Comparison of ENCODE assay signal across 33 cellular contexts in the genomic region with DNA sequence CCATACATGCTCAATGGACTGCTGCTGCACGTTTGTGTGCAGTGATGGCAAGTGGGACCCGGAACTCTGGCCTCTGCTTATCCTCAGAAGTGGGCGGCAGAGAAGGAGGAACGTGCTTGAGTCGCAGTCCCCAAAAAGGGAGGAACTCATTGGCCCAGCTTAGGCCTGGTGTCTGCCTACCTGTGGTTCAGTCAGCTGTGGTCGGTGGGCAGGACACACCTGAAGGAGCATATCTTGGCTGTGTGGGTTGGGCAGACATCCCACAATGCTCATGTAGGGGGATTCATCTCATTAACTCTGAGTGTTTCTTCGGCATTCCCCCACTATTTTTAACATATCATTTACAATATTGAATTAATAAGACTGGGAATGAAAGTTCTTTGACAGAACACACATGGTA.
"Had no signal": no experiment of that assay in that cellular context is flagged by ENCODE, and none has a peak within 500 bp of the region (broad histone marks: within the 10 kb centered on the region; RNA-seq: fewer than 3 reads in every experiment).

No MANE protein-coding gene starts in this region.

- H3K4me1 Mint-ChIP-seq: neural crest cell had no signal

- H3K4me3 ChIP-seq: breast epithelium, esophagus squamous epithelium, heart right ventricle, left lung, lung, pancreas, prostate gland, suprapubic skin, tibial artery, upper lobe of right lung had no signal

- H3K27ac Mint-ChIP-seq: activated naive CD4-positive, alpha-beta T cell treated with anti-CD3 and anti-CD28 coated beads, Interleukin-2, amount 50 U/mL, for 24 hours; activated naive CD8-positive, alpha-beta T cell treated with anti-CD3 and anti-CD28 coated beads, Interleukin-2, amount 50 U/mL, for 24 hours; activated T-helper 2 cell treated with anti-CD3 and anti-CD28 coated beads, Interferon-gamma antibody, Interleukin-2, Interleukin-4, amounts not matched to agents 10 μg/mL and 5 μg/mL and 100 μg/mL, durations not matched to agents 14 hours and 24 hours and 36 hours; dendritic cell treated with granulocyte-macrophage colony-stimulating factor and Interleukin-4, amounts not matched to agents 40 ng/mL and 50 ng/mL, for 4 days; naive thymus-derived CD8-positive, alpha-beta T cell; T-helper 17 cell had no signal

- H3K36me3 ChIP-seq: breast epithelium, esophagus squamous epithelium, heart right ventricle, left lung, pancreas, prostate gland, suprapubic skin, tibial artery, upper lobe of right lung, WERI-Rb-1 had no signal

- H3K27me3 ChIP-seq: breast epithelium, left lung, pancreas, suprapubic skin, tibial artery, upper lobe of right lung had no signal

- H3K4me3 Mint-ChIP-seq: activated naive CD4-positive, alpha-beta T cell treated with anti-CD3 and anti-CD28 coated beads, Interleukin-2, amount 50 U/mL, for 24 hours; activated naive CD8-positive, alpha-beta T cell treated with anti-CD3 and anti-CD28 coated beads, Interleukin-2, amount 50 U/mL, for 24 hours; dendritic cell treated with granulocyte-macrophage colony-stimulating factor and Interleukin-4, amounts not matched to agents 40 ng/mL and 50 ng/mL, for 4 days; naive thymus-derived CD8-positive, alpha-beta T cell; neural crest cell; T-helper 17 cell had no signal

- H3K27ac ChIP-seq: breast epithelium, epithelial cell of prostate, esophagus squamous epithelium, heart right ventricle, left lung, pancreas, prostate gland, suprapubic skin, upper lobe of right lung, WERI-Rb-1 had no signal

- H3K4me1 ChIP-seq: breast epithelium, left lung, pancreas, prostate gland had no signal

- DNase-seq: activated CD4-positive, alpha-beta T cell treated with anti-CD3 and anti-CD28 coated beads for 48 hours; activated CD4-positive, alpha-beta T cell treated with anti-CD3 and anti-CD28 coated beads, Interleukin-2, amount 50 U/mL, for 48 hours; activated naive CD8-positive, alpha-beta T cell treated with anti-CD3 and anti-CD28 coated beads, Interleukin-2, amount 50 U/mL, for 24 hours; activated T-cell treated with anti-CD3 and anti-CD28 coated beads, Interleukin-2, amount 50 U/mL, for 48 hours; central memory CD4-positive, alpha-beta T cell; effector CD4-positive, alpha-beta T cell; esophagus squamous epithelium; foreskin melanocyte; heart right ventricle; kidney glomerular epithelial cell; left lung; naive thymus-derived CD8-positive, alpha-beta T cell; nucleus accumbens; pancreas; stimulated activated CD4-positive, alpha-beta T cell treated with anti-CD3 and anti-CD28 coated beads, Interleukin-15, amount 100 ng/mL, for 24 hours; stimulated activated CD4-positive, alpha-beta T cell treated with anti-CD3 and anti-CD28 coated beads, Interleukin-2, amount 100 ng/mL, for 24 hours; stimulated activated naive CD4-positive, alpha-beta T cell; T-helper 17 cell; T1000; tibial artery; upper lobe of right lung; WERI-Rb-1 had no signal

- H3K9me3 Mint-ChIP-seq: activated naive CD4-positive, alpha-beta T cell treated with anti-CD3 and anti-CD28 coated beads, Interleukin-2, amount 50 U/mL, for 24 hours; activated T-helper 2 cell treated with anti-CD3 and anti-CD28 coated beads, Interferon-gamma antibody, Interleukin-2, Interleukin-4, amounts not matched to agents 10 μg/mL and 5 μg/mL and 100 μg/mL, durations not matched to agents 14 hours and 24 hours and 36 hours; naive thymus-derived CD8-positive, alpha-beta T cell; neural crest cell had no signal

- H3K36me3 Mint-ChIP-seq: activated naive CD4-positive, alpha-beta T cell treated with anti-CD3 and anti-CD28 coated beads, Interleukin-2, amount 50 U/mL, for 24 hours; naive thymus-derived CD8-positive, alpha-beta T cell had no signal

- H3K27me3 Mint-ChIP-seq: activated naive CD4-positive, alpha-beta T cell treated with anti-CD3 and anti-CD28 coated beads, Interleukin-2, amount 50 U/mL, for 24 hours had no signal

- H3K9me3 ChIP-seq: breast epithelium, esophagus squamous epithelium, heart right ventricle, left lung, pancreas, prostate gland, suprapubic skin, tibial artery, upper lobe of right lung had no signal

- ATAC-seq: activated CD4-positive, CD25-positive, alpha-beta regulatory T cell treated with anti-CD3 and anti-CD28 coated beads, Interleukin-2, amount 50 U/mL, for 24 hours; activated naive CD8-positive, alpha-beta T cell treated with anti-CD3 and anti-CD28 coated beads, Interleukin-2, amount 50 U/mL, for 24 hours; heart right ventricle; naive thymus-derived CD8-positive, alpha-beta T cell; T-helper 17 cell; upper lobe of right lung had no signal

- FAIRE-seq: endometrium, pancreas had no signal
